In the genomic region with DNA sequence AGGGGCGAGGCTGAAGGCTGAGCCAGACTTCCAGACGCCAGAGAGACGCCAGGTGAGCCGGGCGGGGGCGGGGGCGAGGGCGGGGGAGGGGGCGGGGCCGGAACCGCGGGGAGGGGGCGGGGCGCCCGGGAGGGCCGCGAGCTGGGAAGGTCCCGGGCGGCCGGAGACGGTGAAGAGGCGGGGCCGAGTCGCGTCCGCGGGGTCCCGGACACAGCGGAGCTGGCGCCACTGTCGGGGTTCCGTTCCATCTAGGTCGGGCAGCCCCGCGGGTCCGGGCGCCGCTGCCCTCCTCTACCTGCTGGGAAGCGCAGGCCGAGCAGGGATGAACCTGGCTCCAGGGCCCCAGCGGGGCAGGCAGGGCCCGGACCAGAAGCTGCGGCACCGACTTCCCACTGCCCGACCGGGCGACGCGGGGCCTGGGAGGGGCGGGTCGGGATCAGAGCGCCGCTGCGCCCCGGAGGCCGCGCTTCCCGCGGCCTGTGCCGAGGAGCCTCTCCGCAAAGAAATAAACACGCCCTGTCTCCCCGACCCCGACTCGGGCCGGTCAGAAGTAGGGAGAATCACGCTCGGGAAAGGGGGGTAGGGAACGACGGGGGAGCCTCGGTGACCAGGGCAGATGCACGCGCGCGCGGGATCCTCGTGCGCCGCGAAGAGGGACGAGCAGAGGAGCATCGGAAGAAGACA, we compare ENCODE assay signal across 17 cellular contexts. TPM values are rescaled to one million over a fixed set of nuclear protein-coding genes. Genes with fewer than 3 reads are reported as not detected.
DNase-seq lines count a peak whose midpoint lies in the region; ATAC-seq and TF ChIP-seq lines count a peak whose summit lies in the region.
"Had no signal": no experiment of that assay in that cellular context is flagged by ENCODE, and none has a peak within 500 bp of the region (broad histone marks: within the 10 kb centered on the region; RNA-seq: fewer than 3 reads in every experiment).

No MANE protein-coding gene starts in this region.

- no peaks in the 10 kb centered on the region for H3K9me3 ChIP-seq in breast epithelium
- H3K9me3 ChIP-seq in suprapubic skin: no peaks in the 10 kb centered on the region
- H3K9me3 ChIP-seq: SJCRH30 had no signal

- H3K4me1 Mint-ChIP-seq in MCF 10A (ENCODE audit: insufficient read depth, unreplicated experiment): no peaks in the 10 kb centered on the region

- no peaks in the 10 kb centered on the region for H3K4me1 ChIP-seq in breast epithelium
- H3K4me1 ChIP-seq in suprapubic skin: peaks cover 37% of the 10 kb centered on the region
- H3K4me1 ChIP-seq: SJCRH30 had no signal

- H3K4me3 Mint-ChIP-seq in MCF 10A (ENCODE audit: unreplicated experiment): no peak overlapping the region

- H3K27ac Mint-ChIP-seq in MCF 10A (ENCODE audit: low read depth, unreplicated experiment): no peak overlapping the region
- H3K27ac Mint-ChIP-seq: stimulated activated naive CD8-positive, alpha-beta T cell treated with anti-CD3 and anti-CD28 coated beads, Interleukin-15, Interleukin-2, amounts not matched to agents 100 ng/mL and 50 ng/mL, for 24 hours had no signal

- H3K27ac ChIP-seq in breast epithelium (no peak overlapping the region), suprapubic skin (no peak overlapping the region)
- H3K27ac ChIP-seq: SJCRH30 had no signal

- no peak for TF ChIP-seq POLR2A in breast epithelium (IDR thresholded peaks at IDR 0.05)
- TF ChIP-seq POLR2A in suprapubic skin (IDR thresholded peaks at IDR 0.05): no peak

- DNase-seq in breast epithelium (ENCODE audit: low spot score in 2 of 2) (no peak), MCF 10A (ENCODE audit: unreplicated experiment) (no peak), NCI-H69 (lab: John Stamatoyannopoulos, UW) (peak; percentile 69), islet precursor cell (peak; percentile 84), suprapubic skin (ENCODE audit: low spot score in 2 of 2) (no peak), cerebellum (ENCODE audit: low spot score) (no peak), COLO668 (lab: John Stamatoyannopoulos, UW; ENCODE audit: unreplicated experiment) (no peak)
- DNase-seq: activated effector memory CD4-positive, alpha-beta T cell treated with anti-CD3 and anti-CD28 coated beads, Interleukin-2, amount 50 U/mL, for 16 hours; AML-193; DMS153; SJCRH30; small intestine had no signal

- peaks cover 3 to 100% of the 10 kb centered on the region in 2 donors for H3K27me3 ChIP-seq in breast epithelium
- peaks cover 100% of the 10 kb centered on the region for H3K27me3 ChIP-seq in suprapubic skin

- no peaks in the 10 kb centered on the region for H3K9me3 Mint-ChIP-seq in MCF 10A (ENCODE audit: unreplicated experiment)
- H3K9me3 Mint-ChIP-seq: stimulated activated naive CD8-positive, alpha-beta T cell treated with anti-CD3 and anti-CD28 coated beads, Interleukin-15, Interleukin-2, amounts not matched to agents 100 ng/mL and 50 ng/mL, for 24 hours had no signal

- TF ChIP-seq CTCF in breast epithelium (IDR thresholded peaks at IDR 0.05) (no peak), MCF 10A (IDR thresholded peaks at IDR 0.05; ENCODE audit: unreplicated experiment) (no peak), suprapubic skin (IDR thresholded peaks at IDR 0.05) (no peak)

- H3K36me3 ChIP-seq in breast epithelium: no peaks in the 10 kb centered on the region
- H3K36me3 ChIP-seq in suprapubic skin: no peaks in the 10 kb centered on the region
- H3K36me3 ChIP-seq: SJCRH30 had no signal

- no peaks in the 10 kb centered on the region for H3K36me3 Mint-ChIP-seq in MCF 10A (ENCODE audit: insufficient read depth, unreplicated experiment)

- peaks cover 7% of the 10 kb centered on the region for H3K27me3 Mint-ChIP-seq in MCF 10A (ENCODE audit: insufficient read depth, unreplicated experiment)

- BruUV-seq in MCF 10A (replicated peaks; lab: Mats Ljungman, UMichigan): no TSS peak

- TF ChIP-seq EP300 in suprapubic skin (IDR thresholded peaks at IDR 0.05): no peak

- intact Hi-C loops in breast epithelium (cut with DNase I; ENCODE audit: low total_unique reads) (no loop called here), MCF 10A (cut with micrococcal nuclease) (no loop called here)

- under 1% methylated on average over 29 of the region's 82 CpGs for WGBS in suprapubic skin

- CTCF ChIA-PET in MCF 10A (lab: Yijun Ruan, JAX): no interaction called here

- POLR2A ChIA-PET in MCF 10A (lab: Yijun Ruan, JAX): no interaction called here

- peak overlapping the region in 2 of 3 donors; percentile 31 to 49 for H3K4me3 ChIP-seq in breast epithelium
- H3K4me3 ChIP-seq in suprapubic skin: peak overlapping the region; percentile 36
- H3K4me3 ChIP-seq: SJCRH30 had no signal

- no peak for ATAC-seq in GM18861 (IDR thresholded peaks at IDR 0.05; ENCODE audit: unreplicated experiment)

RNA-seq across cellular contexts. Expression of a gene that starts 10.6 kb away (rescaled TPM):
- not detected for total RNA-seq in breast epithelium
- total RNA-seq in MCF 10A (2022): not detected in 2 replicates
- not detected for total RNA-seq in suprapubic skin
- total RNA-seq in cerebellum: 0.18 TPM
- total RNA-seq: dermis microvascular lymphatic vessel endothelial cell, lung microvascular endothelial cell, omental fat pad, SJCRH30 had no signal

Comparison
In these comparisons a context has a peak if more than half of its experiments do, and no peak if none do; other contexts are left out.
1. DNase-seq: peak in NCI-H69 (single experiment) and islet precursor cell (single experiment); none in breast epithelium (0 of 2), MCF 10A (single experiment), suprapubic skin (0 of 2), cerebellum (single experiment) and COLO668 (single experiment).